In genomic region chr10:125048101-125048864, GRCh38 we compare ENCODE assay signal across 8 cellular contexts.
A peak's percentile ranks its signal among the peaks of the same experiment; 100 is the strongest.
DNase-seq lines count a peak whose midpoint lies in the region; ATAC-seq and TF ChIP-seq lines count a peak whose summit lies in the region.

No MANE protein-coding gene starts in this region.

- ATAC-seq in GM19468 (IDR thresholded peaks at IDR 0.05; ENCODE audit: extremely low read depth, unreplicated experiment): peak; percentile 79
- ATAC-seq in omental fat pad (ENCODE audit: low FRiP score): peak; percentile 86

- H3K4me1 ChIP-seq in Peyer's patch (peaks cover 0 to 45% (median 3%) of the 10 kb centered on the region in 4 donors), transverse colon (peaks cover 22 to 37% (median 28%) of the 10 kb centered on the region in 4 donors)

- H3K27me3 Mint-ChIP-seq in activated T-helper 1 cell treated with anti-CD3 and anti-CD28 coated beads, Interleukin-12 subunit alpha, Interleukin-12 subunit beta, Interleukin-2, Interleukin-4 antibody, amounts not matched to agents 30 ng/mL and 10 ng/mL and 1 ng/mL, durations not matched to agents 14 hours and 24 hours and 36 hours (ENCODE audit: insufficient read depth): peaks cover 8% of the 10 kb centered on the region

- no peaks in the 10 kb centered on the region for H3K27me3 ChIP-seq in Peyer's patch
- H3K27me3 ChIP-seq in transverse colon: no peaks in the 10 kb centered on the region

- TF ChIP-seq CTCF in Peyer's patch (IDR thresholded peaks at IDR 0.05): peak; percentile 46 to 96 (median 86)
- peak; percentile 99 for TF ChIP-seq CTCF in foreskin fibroblast (IDR thresholded peaks at IDR 0.05; ENCODE audit: low read depth, low read length)
- peak in 1 of 3 donors; percentile 92 for TF ChIP-seq CTCF in omental fat pad (IDR thresholded peaks at IDR 0.05)
- TF ChIP-seq CTCF in transverse colon (IDR thresholded peaks at IDR 0.05): peak; percentile 92 to 97 (median 96)

- no peaks in the 10 kb centered on the region for H3K4me1 Mint-ChIP-seq in activated T-helper 1 cell treated with anti-CD3 and anti-CD28 coated beads, Interleukin-12 subunit alpha, Interleukin-12 subunit beta, Interleukin-2, Interleukin-4 antibody, amounts not matched to agents 30 ng/mL and 10 ng/mL and 1 ng/mL, durations not matched to agents 14 hours and 24 hours and 36 hours (ENCODE audit: low read depth)

- H3K9me3 Mint-ChIP-seq in activated T-helper 1 cell treated with anti-CD3 and anti-CD28 coated beads, Interleukin-12 subunit alpha, Interleukin-12 subunit beta, Interleukin-2, Interleukin-4 antibody, amounts not matched to agents 30 ng/mL and 10 ng/mL and 1 ng/mL, durations not matched to agents 14 hours and 24 hours and 36 hours: no peaks in the 10 kb centered on the region

- DNase-seq in D341Med (ENCODE audit: low spot score) (peak; percentile 83), HS-27A (ENCODE audit: low read depth) (peak; percentile 24), Peyer's patch (peak; percentile 45 to 91 (median 88)), foreskin fibroblast (peak; percentile 78 to 94), omental fat pad (ENCODE audit: low spot score) (peak; percentile 81), transverse colon (peak; percentile 89)
- DNase-seq in activated T-helper 1 cell treated with anti-CD3 and anti-CD28 coated beads, Interleukin-12 subunit alpha, Interleukin-12 subunit beta, Interleukin-2, Interleukin-4 antibody, amounts not matched to agents 30 ng/mL and 10 ng/mL and 1 ng/mL, durations not matched to agents 14 hours and 24 hours and 36 hours (ENCODE audit: low spot score): peak; percentile 25

- peak overlapping the region in 2 of 4 donors; percentile 6 to 22 for H3K27ac ChIP-seq in Peyer's patch
- H3K27ac ChIP-seq in transverse colon: peak overlapping the region; percentile 61 to 85 (median 80)

- in situ Hi-C loops in transverse colon (cut with MboI; ENCODE audit: low pct_ligation_motif_present in 1 of 4, low pct_unique_long_range_greater_than_20kb in 1 of 4, low sequenced_read_pairs in 3 of 4): loop anchor here in 1 of 4 donors (25.0 kb wide), 1 partner anchor 664 kb away; the partner anchor contains the start of gene EDRF1

- H3K9me3 ChIP-seq in Peyer's patch (no peaks in the 10 kb centered on the region), transverse colon (no peaks in the 10 kb centered on the region)

- H3K27ac Mint-ChIP-seq in activated T-helper 1 cell treated with anti-CD3 and anti-CD28 coated beads, Interleukin-12 subunit alpha, Interleukin-12 subunit beta, Interleukin-2, Interleukin-4 antibody, amounts not matched to agents 30 ng/mL and 10 ng/mL and 1 ng/mL, durations not matched to agents 14 hours and 24 hours and 36 hours: no peak overlapping the region

- TF ChIP-seq EP300 in transverse colon (IDR thresholded peaks at IDR 0.05; ENCODE audit: low read depth): no peak

- H3K36me3 Mint-ChIP-seq in activated T-helper 1 cell treated with anti-CD3 and anti-CD28 coated beads, Interleukin-12 subunit alpha, Interleukin-12 subunit beta, Interleukin-2, Interleukin-4 antibody, amounts not matched to agents 30 ng/mL and 10 ng/mL and 1 ng/mL, durations not matched to agents 14 hours and 24 hours and 36 hours (ENCODE audit: low read depth): no peaks in the 10 kb centered on the region

- TF ChIP-seq POLR2A in Peyer's patch (IDR thresholded peaks at IDR 0.05) (no peak), transverse colon (IDR thresholded peaks at IDR 0.05) (no peak)

- no peak overlapping the region for H3K4me3 Mint-ChIP-seq in activated T-helper 1 cell treated with anti-CD3 and anti-CD28 coated beads, Interleukin-12 subunit alpha, Interleukin-12 subunit beta, Interleukin-2, Interleukin-4 antibody, amounts not matched to agents 30 ng/mL and 10 ng/mL and 1 ng/mL, durations not matched to agents 14 hours and 24 hours and 36 hours

- H3K4me3 ChIP-seq in Peyer's patch (no peak overlapping the region), foreskin fibroblast (ENCODE audit: low read depth in 1 of 2, low read length in 2 of 2) (no peak overlapping the region), transverse colon (no peak overlapping the region)

- intact Hi-C loops in activated T-helper 1 cell treated with anti-CD3 and anti-CD28 coated beads, Interleukin-12 subunit alpha, Interleukin-12 subunit beta, Interleukin-2, Interleukin-4 antibody, amounts not matched to agents 30 ng/mL and 10 ng/mL and 1 ng/mL, durations not matched to agents 14 hours and 24 hours and 36 hours (cut with micrococcal nuclease): loop anchor here (5.0 kb wide), 1 partner anchor 239 kb away; no protein-coding TSS in a partner anchor
- intact Hi-C loops in transverse colon (cut with DNase I; ENCODE audit: low total_unique reads): loop anchor here (10.0 kb wide), 1 partner anchor 97 kb away; no protein-coding TSS in a partner anchor

- H3K36me3 ChIP-seq in Peyer's patch (no peaks in the 10 kb centered on the region), transverse colon (no peaks in the 10 kb centered on the region)

- whole genome bisulfite sequencing in transverse colon (ENCODE audit: low coverage in 1 of 2), 2 donors: 53% methylated on average over 16 of the region's 16 CpGs; no CpG with 5 or more reads in 1 of the 2 donors

Comparison
In these comparisons a context has a peak if more than half of its experiments do, and no peak if none do; other contexts are left out.
1. DNase-seq: peak in every context shown above with its lines; median percentile 89 in transverse colon; 88 in Peyer's patch; 86 in foreskin fibroblast; 83 in D341Med; 81 in omental fat pad; 25 in activated T-helper 1 cell treated with anti-CD3 and anti-CD28 coated beads, Interleukin-12 subunit alpha, Interleukin-12 subunit beta, Interleukin-2, Interleukin-4 antibody, amounts not matched to agents 30 ng/mL and 10 ng/mL and 1 ng/mL, durations not matched to agents 14 hours and 24 hours and 36 hours; 24 in HS-27A.